In the genomic region with DNA sequence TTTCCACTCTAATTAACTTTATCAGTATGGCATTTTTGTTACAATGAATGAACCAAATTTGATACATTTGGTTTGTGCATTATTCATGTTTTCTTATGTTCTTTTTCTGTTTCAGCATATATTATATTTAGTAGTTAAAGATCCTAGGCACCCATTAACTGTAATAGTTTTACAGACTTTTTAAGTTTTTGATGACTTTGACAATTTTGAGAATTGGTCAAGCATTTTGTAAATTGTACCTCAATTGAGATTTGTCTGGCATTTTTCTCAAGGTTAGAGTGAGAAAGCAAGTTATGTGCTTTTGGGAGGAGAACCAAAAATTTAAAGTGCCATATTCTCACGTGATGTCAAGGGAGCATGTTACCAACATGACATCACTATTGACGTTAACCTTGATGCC, we compare ENCODE assay signal across 26 cellular contexts.
"Had no signal": no experiment of that assay in that cellular context is flagged by ENCODE, and none has a peak within 500 bp of the region (broad histone marks: within the 10 kb centered on the region; RNA-seq: fewer than 3 reads in every experiment).

No MANE protein-coding gene starts in this region.

- H2AFZ ChIP-seq: hepatocyte had no signal

- DNase-seq: colonic mucosa; cortex of kidney; dermis blood vessel endothelial cell; dorsolateral prefrontal cortex; effector CD4-positive, alpha-beta T cell; effector CD8-positive, alpha-beta T cell; effector memory CD4-positive, alpha-beta T cell; effector memory CD8-positive, alpha-beta T cell; endodermal cell; erythroblast; esophagus squamous epithelium; foreskin fibroblast; foreskin keratinocyte; foreskin melanocyte; gastrocnemius medialis; glutamatergic neuron; head of caudate nucleus; heart left ventricle; heart right ventricle had no signal

- H3K4me2 ChIP-seq: hepatocyte had no signal

- H3K27ac ChIP-seq: colonic mucosa, coronary artery, dorsolateral prefrontal cortex, epithelial cell of prostate, esophagus muscularis mucosa, esophagus squamous epithelium, foreskin keratinocyte, gastrocnemius medialis, gastroesophageal sphincter, heart left ventricle, heart right ventricle, hepatocyte had no signal

- H3K4me1 ChIP-seq: colonic mucosa, esophagus muscularis mucosa, esophagus squamous epithelium, gastrocnemius medialis, gastroesophageal sphincter, heart left ventricle, heart right ventricle had no signal

- H3K9me3 ChIP-seq: colonic mucosa, esophagus muscularis mucosa, esophagus squamous epithelium, gastrocnemius medialis, gastroesophageal sphincter had no signal

- H3K79me2 ChIP-seq: hepatocyte had no signal

- H3K4me3 ChIP-seq: colonic mucosa, coronary artery, dorsolateral prefrontal cortex, esophagus muscularis mucosa, esophagus squamous epithelium, gastrocnemius medialis, gastroesophageal sphincter, heart left ventricle, heart right ventricle, hepatocyte had no signal

- H3K27me3 ChIP-seq: colonic mucosa, dorsolateral prefrontal cortex, esophagus muscularis mucosa, esophagus squamous epithelium, foreskin keratinocyte, gastrocnemius medialis, gastroesophageal sphincter, heart left ventricle, heart right ventricle, hepatocyte had no signal

- H3K36me3 ChIP-seq: colonic mucosa, esophagus muscularis mucosa, esophagus squamous epithelium, gastrocnemius medialis, gastroesophageal sphincter, heart left ventricle, heart right ventricle had no signal

- ATAC-seq: effector memory CD8-positive, alpha-beta T cell; esophagus mucosa; foreskin keratinocyte; gastrocnemius medialis; gastroesophageal sphincter; heart left ventricle; heart right ventricle had no signal

- FAIRE-seq: endothelial cell of umbilical vein had no signal
